Comparison of ENCODE assay signal across 23 cellular contexts in genomic region chr1:2465371-2466269, GRCh38. TPM values are rescaled to one million over a fixed set of nuclear protein-coding genes. Genes with fewer than 3 reads are reported as not detected.
DNase-seq lines count a peak whose midpoint lies in the region; ATAC-seq, FAIRE-seq and TF ChIP-seq lines count a peak whose summit lies in the region.
"Had no signal": no experiment of that assay in that cellular context is flagged by ENCODE, and none has a peak within 500 bp of the region (broad histone marks: within the 10 kb centered on the region; RNA-seq: fewer than 3 reads in every experiment).

No MANE protein-coding gene starts in this region.

- no peak overlapping the region for H3K14ac ChIP-seq in mesenchymal stem cell (ENCODE audit: low read length in 2 of 2)

- no peak overlapping the region for H2AFZ ChIP-seq in PC-3 (ENCODE audit: low read length)
- no peak overlapping the region for H2AFZ ChIP-seq in mesenchymal stem cell (ENCODE audit: low read depth, low read length)
- H2AFZ ChIP-seq: GM23248 had no signal

- intact Hi-C loops in PC-3 (cut with micrococcal nuclease) (no loop called here), pancreas (cut with DNase I) (no loop called here)

- H2BK5ac ChIP-seq in mesenchymal stem cell (ENCODE audit: low read depth, low read length, poor library complexity, severe bottlenecking), result no peak overlapping the region

- no peak for FAIRE-seq in pancreas (lab: Jason Lieb, UNC)
- FAIRE-seq: GM12891 had no signal

- DNase-seq in NCI-H1105 treated with DMSO at 0.1 percent for 48 hours (lab: John Stamatoyannopoulos, UW), result peak; percentile 7
- no peak for DNase-seq in NCI-H1105 (lab: John Stamatoyannopoulos, UW)
- DNase-seq in D341Med (ENCODE audit: low spot score), result peak; percentile 83
- DNase-seq in NCI-H524 treated with DMSO at 0.1 percent for 48 hours (lab: John Stamatoyannopoulos, UW), result peak; percentile 68
- peak; percentile 76 for DNase-seq in WERI-Rb-1
- DNase-seq in PC-3, result no peak
- DNase-seq in mesenchymal stem cell, result no peak
- DNase-seq in pancreas, result no peak
- DNase-seq: 8988T, AML-193, DMS 273 treated with DMSO at 0.1 percent for 48 hours, GM23248, IMR-90, NCI-H1930, NCI-H446, SHP77, SW 1271, T-helper 17 cell had no signal

- no peak overlapping the region for H2BK120ac ChIP-seq in mesenchymal stem cell (ENCODE audit: low read depth, low read length)

- H3K4me3 ChIP-seq in WERI-Rb-1 (ENCODE audit: low read depth, low read length), result no peak overlapping the region
- H3K4me3 ChIP-seq in PC-3 (ENCODE audit: low read length), result no peak overlapping the region
- H3K4me3 ChIP-seq in mesenchymal stem cell (ENCODE audit: insufficient read depth in 1 of 2, low read depth in 1 of 2, low read length in 2 of 2), result peak overlapping the region in 1 of 2 experiments; percentile 21
- no peak overlapping the region for H3K4me3 ChIP-seq in pancreas
- H3K4me3 ChIP-seq: GM23248, SK-N-MC had no signal

- no peaks in the 10 kb centered on the region for H3K27me3 ChIP-seq in WERI-Rb-1 (ENCODE audit: insufficient read depth, low read depth, severe bottlenecking)
- H3K27me3 ChIP-seq in PC-3 (ENCODE audit: low read length), result no peaks in the 10 kb centered on the region
- H3K27me3 ChIP-seq in mesenchymal stem cell (ENCODE audit: control insufficient read depth in 1 of 2, insufficient read depth in 1 of 2, low read length in 2 of 2), result peaks cover 0 to 78% of the 10 kb centered on the region in 2 experiments
- H3K27me3 ChIP-seq in pancreas, result peaks cover 0 to 13% (median 0%) of the 10 kb centered on the region in 4 donors

- H3K23ac ChIP-seq in mesenchymal stem cell (ENCODE audit: low read length in 2 of 2), result no peak overlapping the region

- H3K36me3 ChIP-seq in WERI-Rb-1, result peaks cover 6% of the 10 kb centered on the region
- H3K36me3 ChIP-seq in PC-3 (ENCODE audit: low read depth, low read length), result no peaks in the 10 kb centered on the region
- peaks cover 0 to 11% of the 10 kb centered on the region in 2 experiments for H3K36me3 ChIP-seq in mesenchymal stem cell (ENCODE audit: control insufficient read depth in 1 of 2, insufficient read depth in 2 of 2, low read depth in 1 of 2, low read length in 2 of 2)
- no peaks in the 10 kb centered on the region for H3K36me3 ChIP-seq in pancreas

- H4K91ac ChIP-seq in mesenchymal stem cell (ENCODE audit: low read length), result no peak overlapping the region

- H3K9me3 ChIP-seq in WERI-Rb-1 (ENCODE audit: severe bottlenecking), result no peaks in the 10 kb centered on the region
- no peaks in the 10 kb centered on the region for H3K9me3 ChIP-seq in PC-3 (ENCODE audit: low read length)
- H3K9me3 ChIP-seq in mesenchymal stem cell (ENCODE audit: control insufficient read depth, low read length), result no peaks in the 10 kb centered on the region
- H3K9me3 ChIP-seq in pancreas, result no peaks in the 10 kb centered on the region

- BruUV-seq in PC-3 (replicated peaks; lab: Mats Ljungman, UMichigan), result no TSS peak

- H4K20me1 ChIP-seq in PC-3 (ENCODE audit: low read length), result peaks cover 10% of the 10 kb centered on the region

- no peak overlapping the region for H2BK15ac ChIP-seq in mesenchymal stem cell (ENCODE audit: low read depth, poor library complexity, severe bottlenecking)

- H3K4ac ChIP-seq in mesenchymal stem cell (ENCODE audit: low read depth in 1 of 2, low read length in 2 of 2), result no peak overlapping the region

- H3K18ac ChIP-seq in mesenchymal stem cell (ENCODE audit: low read depth in 1 of 2, low read length in 2 of 2), result no peak overlapping the region

- H3K9ac ChIP-seq in PC-3 (ENCODE audit: low read length), result no peak overlapping the region
- no peak overlapping the region for H3K9ac ChIP-seq in mesenchymal stem cell (ENCODE audit: low read length)
- H3K9ac ChIP-seq: GM23248, KMS-11 had no signal

- CTCF ChIA-PET in PC-3 (lab: Charles Lee), result no interaction called here

- POLR2A ChIA-PET in PC-3 (lab: Charles Lee; ENCODE audit: unreplicated experiment), result no interaction called here

- no peaks in the 10 kb centered on the region for H3F3A ChIP-seq in PC-3 (ENCODE audit: low read length, unreplicated experiment)

- no peak for TF ChIP-seq CTCF in WERI-Rb-1 (IDR thresholded peaks at IDR 0.05; ENCODE audit: low read depth, low read length)
- no peak for TF ChIP-seq CTCF in PC-3 (conservative IDR thresholded peaks at IDR 0.05; ENCODE audit: low read depth, low read length)
- no peak for TF ChIP-seq CTCF in pancreas (IDR thresholded peaks at IDR 0.05)

- H3K4me2 ChIP-seq in PC-3 (ENCODE audit: low read length), result no peak overlapping the region
- H3K4me2 ChIP-seq in mesenchymal stem cell (ENCODE audit: low read length, poor library complexity, severe bottlenecking), result no peak overlapping the region
- H3K4me2 ChIP-seq: KMS-11 had no signal

- WGBS in mesenchymal stem cell, result 79% methylated on average over 33 of the region's 33 CpGs
- WGBS in pancreas, 2 donors, result 53 to 65% methylated on average over 32 to 33 of the region's 33 CpGs

- H3K4me1 ChIP-seq in PC-3 (ENCODE audit: insufficient read depth, low read length) (peaks cover under 1% of the 10 kb centered on the region; the same call in 1 of the 2 replicates), mesenchymal stem cell (ENCODE audit: control insufficient read depth, insufficient read depth, low read depth, low read length) (peaks cover 82% of the 10 kb centered on the region), pancreas (no peaks in the 10 kb centered on the region)

- H3K27ac ChIP-seq in WERI-Rb-1, result peak overlapping the region; percentile 98
- H3K27ac ChIP-seq in PC-3 (ENCODE audit: low read length), result no peak overlapping the region
- H3K27ac ChIP-seq in mesenchymal stem cell (ENCODE audit: low read length, poor library complexity, severe bottlenecking), result no peak overlapping the region
- no peak overlapping the region for H3K27ac ChIP-seq in pancreas
- H3K27ac ChIP-seq: GM23248, KMS-11, SK-N-MC had no signal

- no peaks in the 10 kb centered on the region for H3K9me2 ChIP-seq in PC-3 (replicated peaks; ENCODE audit: low read length)

- no peaks in the 10 kb centered on the region for H3K79me2 ChIP-seq in PC-3 (ENCODE audit: low read length)

- H3K79me1 ChIP-seq in mesenchymal stem cell (replicated peaks; ENCODE audit: low read length, poor library complexity, severe bottlenecking), result peaks cover 34% of the 10 kb centered on the region

- no peak overlapping the region for H4K8ac ChIP-seq in mesenchymal stem cell (ENCODE audit: low read length)

- no peak overlapping the region for H2AK5ac ChIP-seq in mesenchymal stem cell (ENCODE audit: low read length, severe bottlenecking)

- ATAC-seq in PC-3 (no peak), pancreas (no peak)
- ATAC-seq: HCT116, T-helper 17 cell had no signal

- H2BK12ac ChIP-seq in mesenchymal stem cell (ENCODE audit: low read length in 2 of 2), result no peak overlapping the region

RNA-seq across cellular contexts. Expression of gene PLCH2, which starts 10.5 kb away (rescaled TPM):
- total RNA-seq in PC-3 (2014; rRNA removed), result 5.9 and 7.2 TPM in 2 replicates
- under 0.01 TPM for polyA plus RNA-seq in mesenchymal stem cell (2013, experiment 1 of 2)
- not detected for polyA plus RNA-seq in mesenchymal stem cell (2013, experiment 2 of 2)
- 1 to 10 TPM in 5 of 6 donors, under 1 TPM in 1; 0.79 to 4.0 (median 3.0) TPM for total RNA-seq in pancreas
- polyA plus RNA-seq in pancreas, result 100 to 1,000 TPM in 1 of 2 donors, 10 to 100 TPM in 1; 86.4 to 163 TPM
- total RNA-seq: GM23248 had no signal
- polyA plus RNA-seq: CD14-positive monocyte, GM23248 had no signal

RNA-seq across cellular contexts. Expression of gene PEX10, which starts 53.3 kb away (rescaled TPM):
- total RNA-seq in PC-3 (2014; rRNA removed), result 97.8 and 100 TPM in 2 replicates
- polyA plus RNA-seq in mesenchymal stem cell (2013, experiment 1 of 2), result 10.6 TPM
- polyA plus RNA-seq in mesenchymal stem cell (2013, experiment 2 of 2), result 10.8 TPM
- total RNA-seq in pancreas, result 10 to 100 TPM; 10.1 to 14.8 (median 10.7) TPM
- 10 to 100 TPM; 16.3 to 16.8 TPM for polyA plus RNA-seq in pancreas

Comparison
In these comparisons a context has a peak if more than half of its experiments do, and no peak if none do; other contexts are left out.
1. DNase-seq: peak in NCI-H1105 treated with DMSO at 0.1 percent for 48 hours (single experiment), D341Med (single experiment), NCI-H524 treated with DMSO at 0.1 percent for 48 hours (single experiment) and WERI-Rb-1 (single experiment); none in NCI-H1105 (single experiment), PC-3 (single experiment), mesenchymal stem cell (single experiment) and pancreas (0 of 6).